In the genomic region with DNA sequence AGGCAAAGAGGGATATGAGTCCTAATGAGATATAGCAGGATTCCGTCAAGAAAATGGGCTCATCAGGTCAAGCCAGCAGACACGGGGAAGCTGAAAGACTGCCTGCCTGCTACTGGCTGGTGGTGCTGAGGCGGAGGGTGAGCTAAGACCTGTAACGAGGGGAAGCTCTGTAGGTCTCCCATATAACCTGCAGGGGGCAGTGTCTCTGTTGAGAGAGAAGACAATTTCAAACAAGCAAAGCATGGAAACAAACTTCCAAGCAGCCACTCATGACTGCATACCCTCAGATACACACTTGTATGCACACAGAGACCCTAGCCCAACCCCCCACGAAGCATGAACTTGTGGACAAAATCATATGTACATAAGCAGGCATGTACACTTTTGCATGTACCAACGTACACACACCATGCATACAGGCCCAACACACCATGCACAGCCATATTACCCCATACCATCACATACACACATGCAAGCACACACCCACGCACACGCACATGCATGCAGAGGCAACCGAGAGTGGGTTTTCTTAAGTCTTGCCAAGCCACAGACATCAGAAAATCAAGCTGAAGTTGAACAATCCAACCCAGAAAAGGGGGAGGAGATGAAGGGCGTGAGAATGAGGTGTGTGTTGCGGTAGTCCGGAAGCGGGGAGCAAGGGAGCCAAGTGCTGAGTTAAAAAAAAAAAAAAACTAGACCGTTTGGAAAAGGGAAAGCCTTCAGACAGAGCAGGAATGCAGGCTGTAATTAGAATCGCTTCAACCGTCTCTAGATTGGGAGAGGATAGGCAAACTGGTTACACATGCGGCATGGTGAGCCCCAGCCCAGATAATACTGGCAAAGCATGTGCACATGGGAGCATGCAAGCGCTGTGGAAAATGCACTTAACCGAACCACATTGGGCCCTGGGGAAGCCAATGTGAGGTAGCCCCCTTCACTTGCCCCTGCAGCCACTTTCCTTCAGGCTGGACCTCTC, we compare ENCODE assay signal across 9 cellular contexts.
DNase-seq lines count a peak whose midpoint lies in the region; ATAC-seq lines count a peak whose summit lies in the region.
"Had no signal": no experiment of that assay in that cellular context is flagged by ENCODE, and none has a peak within 500 bp of the region (broad histone marks: within the 10 kb centered on the region; RNA-seq: fewer than 3 reads in every experiment).

No MANE protein-coding gene starts in this region.

- H3K4me2 ChIP-seq in trophoblast cell (ENCODE audit: low read length) = no peak overlapping the region

- H3K4ac ChIP-seq in trophoblast cell (ENCODE audit: low read depth, low read length) = no peak overlapping the region

- H2BK5ac ChIP-seq in trophoblast cell (ENCODE audit: low read depth, low read length, poor library complexity) = no peak overlapping the region

- no peak overlapping the region for H3K27ac ChIP-seq in trophoblast cell (ENCODE audit: low read depth, low read length)

- no peak overlapping the region for H3K27ac Mint-ChIP-seq in activated CD8-positive, alpha-beta memory T cell treated with anti-CD3 and anti-CD28 coated beads, Interleukin-2, amount 10 ng/mL, durations not matched to agents 7 days and 5 days
- H3K27ac Mint-ChIP-seq: activated B cell treated with CpG ODN at 0.5 μM for 24 hours had no signal

- whole genome bisulfite sequencing in trophoblast cell (ENCODE audit: extremely low coverage, insufficient coverage, insufficient read length) = no CpG with 5 or more reads among the region's 19 CpGs

- DNase-seq in DMS53 (lab: John Stamatoyannopoulos, UW) = peak; percentile 76
- DNase-seq in NCI-H1436 treated with DMSO at 0.1 percent for 48 hours (lab: John Stamatoyannopoulos, UW) = peak; percentile 1
- peak; percentile 49 for DNase-seq in activated CD8-positive, alpha-beta memory T cell treated with anti-CD3 and anti-CD28 coated beads, Interleukin-2, amount 10 ng/mL, durations not matched to agents 7 days and 5 days
- peak; percentile 18 for DNase-seq in fibroblast of the conjunctiva (ENCODE audit: low read depth)
- peak; percentile 35 to 82 for DNase-seq in trophoblast cell
- no peak for DNase-seq in amniotic stem cell (lab: John Stamatoyannopoulos, UW)
- DNase-seq in occipital lobe (lab: John Stamatoyannopoulos, UW) = no peak
- DNase-seq: activated B cell treated with CpG ODN at 0.5 μM for 24 hours had no signal

- H3K79me2 ChIP-seq in trophoblast cell (ENCODE audit: control insufficient read depth, insufficient read depth, low read length, poor library complexity) = no peaks in the 10 kb centered on the region

- H2BK120ac ChIP-seq in trophoblast cell (ENCODE audit: insufficient read depth, low read length, poor library complexity) = no peak overlapping the region

- H3K9me3 Mint-ChIP-seq in activated CD8-positive, alpha-beta memory T cell treated with anti-CD3 and anti-CD28 coated beads, Interleukin-2, amount 10 ng/mL, durations not matched to agents 7 days and 5 days (ENCODE audit: low read depth) = no peaks in the 10 kb centered on the region
- H3K9me3 Mint-ChIP-seq: activated B cell treated with CpG ODN at 0.5 μM for 24 hours had no signal

- H3K23ac ChIP-seq in trophoblast cell (ENCODE audit: low read length) = no peak overlapping the region

- H3K79me1 ChIP-seq in trophoblast cell (ENCODE audit: low read length) = no peaks in the 10 kb centered on the region

- no peak overlapping the region for H2BK12ac ChIP-seq in trophoblast cell (ENCODE audit: low read length)

- H4K8ac ChIP-seq in trophoblast cell (ENCODE audit: low read depth, low read length) = no peak overlapping the region

- no peak overlapping the region for H2AK5ac ChIP-seq in trophoblast cell (ENCODE audit: low read length)

- no peaks in the 10 kb centered on the region for H3K4me1 Mint-ChIP-seq in activated CD8-positive, alpha-beta memory T cell treated with anti-CD3 and anti-CD28 coated beads, Interleukin-2, amount 10 ng/mL, durations not matched to agents 7 days and 5 days
- H3K4me1 Mint-ChIP-seq: activated B cell treated with CpG ODN at 0.5 μM for 24 hours had no signal

- no peaks in the 10 kb centered on the region for H3K27me3 Mint-ChIP-seq in activated CD8-positive, alpha-beta memory T cell treated with anti-CD3 and anti-CD28 coated beads, Interleukin-2, amount 10 ng/mL, durations not matched to agents 7 days and 5 days
- H3K27me3 Mint-ChIP-seq: activated B cell treated with CpG ODN at 0.5 μM for 24 hours had no signal

- H3K27me3 ChIP-seq in trophoblast cell (ENCODE audit: insufficient read depth, low read length) = no peaks in the 10 kb centered on the region

- no peak overlapping the region for H3K4me3 ChIP-seq in trophoblast cell (ENCODE audit: low read depth, low read length)

- peak; percentile 70 for ATAC-seq in GM21786 (IDR thresholded peaks at IDR 0.05; ENCODE audit: unreplicated experiment)
- ATAC-seq in activated CD8-positive, alpha-beta memory T cell treated with anti-CD3 and anti-CD28 coated beads, Interleukin-2, amount 10 ng/mL, durations not matched to agents 7 days and 5 days = peak; percentile 42

- H3K36me3 ChIP-seq in trophoblast cell (ENCODE audit: control insufficient read depth in 1 of 2, insufficient read depth in 2 of 2, low read length in 2 of 2) = no peaks in the 10 kb centered on the region

- no peaks in the 10 kb centered on the region for H3K36me3 Mint-ChIP-seq in activated CD8-positive, alpha-beta memory T cell treated with anti-CD3 and anti-CD28 coated beads, Interleukin-2, amount 10 ng/mL, durations not matched to agents 7 days and 5 days

- H3K4me3 Mint-ChIP-seq in activated CD8-positive, alpha-beta memory T cell treated with anti-CD3 and anti-CD28 coated beads, Interleukin-2, amount 10 ng/mL, durations not matched to agents 7 days and 5 days = no peak overlapping the region
- H3K4me3 Mint-ChIP-seq: activated B cell treated with CpG ODN at 0.5 μM for 24 hours had no signal

- no peak overlapping the region for H3K18ac ChIP-seq in trophoblast cell (ENCODE audit: low read length)

- H3K4me1 ChIP-seq in trophoblast cell (ENCODE audit: control insufficient read depth in 1 of 2, insufficient read depth in 2 of 2, low read length in 2 of 2) = peaks cover 22 to 23% of the 10 kb centered on the region in 2 experiments

- H4K12ac ChIP-seq in trophoblast cell (ENCODE audit: low read depth, low read length) = no peak overlapping the region

- H3K14ac ChIP-seq in trophoblast cell (ENCODE audit: low read length) = no peak overlapping the region

- H2AFZ ChIP-seq in trophoblast cell (ENCODE audit: insufficient read depth, low read length, poor library complexity) = no peak overlapping the region

- CTCF ChIA-PET in activated CD8-positive, alpha-beta memory T cell treated with anti-CD3 and anti-CD28 coated beads, Interleukin-2, amount 10 ng/mL, durations not matched to agents 7 days and 5 days (lab: Charles Lee) = interaction anchor here (0.7 to 2.0 kb wide), 3 partner anchors 128 to 265 kb away, joined by 3 to 9 read pairs (median 8); a partner anchor contains a TSS

- H4K91ac ChIP-seq in trophoblast cell (ENCODE audit: low read depth, low read length) = peak overlapping the region; percentile 66

- no peaks in the 10 kb centered on the region for H3K9me3 ChIP-seq in trophoblast cell (ENCODE audit: insufficient read depth, low read depth, low read length)

- H3K9ac ChIP-seq in trophoblast cell (ENCODE audit: low read length) = no peak overlapping the region

Comparison
In these comparisons a context has a peak if more than half of its experiments do, and no peak if none do; other contexts are left out.
1. DNase-seq: peak in DMS53 (single experiment), NCI-H1436 treated with DMSO at 0.1 percent for 48 hours (single experiment), activated CD8-positive, alpha-beta memory T cell treated with anti-CD3 and anti-CD28 coated beads, Interleukin-2, amount 10 ng/mL, durations not matched to agents 7 days and 5 days (single experiment), fibroblast of the conjunctiva (single experiment) and trophoblast cell (2 of 2); none in amniotic stem cell (single experiment) and occipital lobe (single experiment).